In the genomic region with DNA sequence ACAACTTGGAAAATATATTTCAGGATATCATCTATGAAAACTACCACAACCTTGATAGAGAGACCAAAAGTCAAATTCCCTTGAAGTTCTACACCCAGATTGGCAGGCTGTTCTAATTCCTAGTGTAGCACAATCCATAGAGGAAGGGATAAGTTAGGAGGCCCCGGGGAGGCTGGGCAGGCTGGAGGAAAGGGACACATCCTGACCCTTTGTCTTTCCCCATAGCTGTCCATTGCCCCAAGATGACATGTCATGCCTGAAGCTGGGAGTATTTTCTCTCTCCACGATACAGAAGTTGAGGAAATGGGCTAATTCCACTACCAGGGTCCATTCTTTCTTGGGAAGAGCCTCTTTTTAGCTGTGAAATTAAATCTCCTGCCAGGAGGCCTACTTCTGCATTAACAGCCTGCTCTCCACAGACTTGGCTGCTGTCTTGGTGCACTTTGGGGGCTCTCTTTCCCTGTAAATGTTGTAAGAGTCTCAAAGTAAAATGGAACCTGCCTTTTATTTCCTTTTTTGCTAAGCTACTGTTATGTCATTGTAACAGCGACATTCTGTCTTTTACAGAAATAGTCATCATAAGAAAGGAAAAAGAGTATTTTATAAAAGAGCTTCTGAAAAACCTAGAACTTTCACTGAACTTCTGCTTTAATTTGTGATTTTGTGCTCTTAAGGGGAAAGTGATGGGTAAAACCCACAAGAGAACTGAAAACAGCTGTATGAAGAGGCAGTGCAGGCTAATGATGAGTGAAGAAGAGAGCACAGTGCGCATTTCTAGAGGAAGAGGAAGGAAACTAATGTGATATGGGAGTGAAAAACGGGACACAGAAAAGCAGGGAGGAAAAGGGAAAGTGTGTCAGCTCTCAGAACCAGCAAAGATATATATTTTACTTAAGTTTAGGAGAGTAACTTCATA, we compare ENCODE assay signal across 10 cellular contexts. TPM values are rescaled to one million over a fixed set of nuclear protein-coding genes. Genes with fewer than 3 reads are reported as not detected.
DNase-seq lines count a peak whose midpoint lies in the region; ATAC-seq and TF ChIP-seq lines count a peak whose summit lies in the region.
"Not testable (repeated sequence)": the region's sequence is repeated elsewhere in the genome, so short reads cannot be mapped to it uniquely, and the experiment has no call there.
"Had no signal": no experiment of that assay in that cellular context is flagged by ENCODE, and none has a peak within 500 bp of the region (broad histone marks: within the 10 kb centered on the region; RNA-seq: fewer than 3 reads in every experiment).

No MANE protein-coding gene starts in this region.

- not testable (repeated sequence) for H4K8ac ChIP-seq in mesenchymal stem cell (ENCODE audit: low read length)

- H3K27ac Mint-ChIP-seq in T-helper 17 cell = not testable (repeated sequence)

- not testable (repeated sequence) for H3K79me1 ChIP-seq in mesenchymal stem cell (replicated peaks; ENCODE audit: low read length, poor library complexity, severe bottlenecking)

- H3K4ac ChIP-seq in mesenchymal stem cell (ENCODE audit: low read depth in 1 of 2, low read length in 2 of 2) = not testable (repeated sequence)

- H2BK12ac ChIP-seq in mesenchymal stem cell (ENCODE audit: low read length in 2 of 2) = not testable (repeated sequence)

- not testable (repeated sequence) for H2BK120ac ChIP-seq in mesenchymal stem cell (ENCODE audit: low read depth, low read length)

- WGBS in mesenchymal stem cell = 86% methylated on average over 1 of the region's 5 CpGs

- not testable (repeated sequence) for H2AFZ ChIP-seq in mesenchymal stem cell (ENCODE audit: low read depth, low read length)

- TF ChIP-seq CTCF in GM12872 (IDR thresholded peaks at IDR 0.05; ENCODE audit: insufficient read depth, low read depth, low read length) = peak; percentile 70

- H2BK15ac ChIP-seq in mesenchymal stem cell (ENCODE audit: low read depth, poor library complexity, severe bottlenecking) = not testable (repeated sequence)

- not testable (repeated sequence) for H3K4me3 Mint-ChIP-seq in T-helper 17 cell

- H3K9me3 ChIP-seq in T-helper 17 cell (ENCODE audit: control insufficient read depth, low read length, poor library complexity, severe bottlenecking); mesenchymal stem cell (ENCODE audit: control insufficient read depth, low read length): not testable (repeated sequence)

- not testable (repeated sequence) for H2BK5ac ChIP-seq in mesenchymal stem cell (ENCODE audit: low read depth, low read length, poor library complexity, severe bottlenecking)

- not testable (repeated sequence) for H3K4me3 ChIP-seq in mesenchymal stem cell (ENCODE audit: insufficient read depth in 1 of 2, low read depth in 1 of 2, low read length in 2 of 2)

- H3K23ac ChIP-seq in mesenchymal stem cell (ENCODE audit: low read length in 2 of 2) = not testable (repeated sequence)

- H4K91ac ChIP-seq in mesenchymal stem cell (ENCODE audit: low read length) = not testable (repeated sequence)

- H3K36me3 ChIP-seq in mesenchymal stem cell (ENCODE audit: control insufficient read depth in 1 of 2, insufficient read depth in 2 of 2, low read depth in 1 of 2, low read length in 2 of 2) = not testable (repeated sequence)

- H3K27me3 ChIP-seq in mesenchymal stem cell (ENCODE audit: control insufficient read depth in 1 of 2, insufficient read depth in 1 of 2, low read length in 2 of 2) = not testable (repeated sequence)

- H3K36me3 Mint-ChIP-seq in T-helper 17 cell (ENCODE audit: low read depth) = not testable (repeated sequence)

- H2AK5ac ChIP-seq in mesenchymal stem cell (ENCODE audit: low read length, severe bottlenecking) = not testable (repeated sequence)

- peaks cover 48% of the 10 kb centered on the region for H3K27me3 Mint-ChIP-seq in T-helper 17 cell

- H3K27ac ChIP-seq in mesenchymal stem cell (ENCODE audit: low read length, poor library complexity, severe bottlenecking) = not testable (repeated sequence)

- peak; percentile 74 for ATAC-seq in GM21367 (IDR thresholded peaks at IDR 0.05; ENCODE audit: unreplicated experiment)
- peak; percentile 81 for ATAC-seq in HG02938 (IDR thresholded peaks at IDR 0.05; ENCODE audit: unreplicated experiment)
- ATAC-seq in T-helper 17 cell = peak; percentile 42

- H3K4me1 Mint-ChIP-seq in T-helper 17 cell = not testable (repeated sequence)

- H3K9ac ChIP-seq in mesenchymal stem cell (ENCODE audit: low read length) = peak overlapping the region; percentile 11

- not testable (repeated sequence) for H3K4me1 ChIP-seq in mesenchymal stem cell (ENCODE audit: control insufficient read depth, insufficient read depth, low read depth, low read length)

- not testable (repeated sequence) for H3K4me2 ChIP-seq in mesenchymal stem cell (ENCODE audit: low read length, poor library complexity, severe bottlenecking)

- DNase-seq in M059J (ENCODE audit: low read depth) = peak; percentile 9
- not testable (repeated sequence) for DNase-seq in T-helper 17 cell
- peak; percentile 19 for DNase-seq in dermis blood vessel endothelial cell
- peak; percentile 2 for DNase-seq in mesenchymal stem cell

- not testable (repeated sequence) for H3K14ac ChIP-seq in mesenchymal stem cell (ENCODE audit: low read length in 2 of 2)

- not testable (repeated sequence) for H3K18ac ChIP-seq in mesenchymal stem cell (ENCODE audit: low read depth in 1 of 2, low read length in 2 of 2)

RNA-seq across cellular contexts. Expression of a gene that starts 3.4 kb away (rescaled TPM):
- total RNA-seq in M059J (2014; rRNA removed; shearing (Covaris generic)) = not detected in 2 replicates
- total RNA-seq in T-helper 17 cell (not detected), dermis blood vessel endothelial cell (not detected in 2 replicates)
- not detected for polyA plus RNA-seq in mesenchymal stem cell (2013, experiment 1 of 2)
- polyA plus RNA-seq in mesenchymal stem cell (2013, experiment 2 of 2) = not detected
- total RNA-seq: esophagus mucosa, lower leg skin, Right ventricle myocardium superior had no signal

RNA-seq across cellular contexts. Expression of a gene that starts 6.7 kb away (rescaled TPM):
- total RNA-seq in M059J (2014; rRNA removed; shearing (Covaris generic)) = not detected in 2 replicates
- total RNA-seq in T-helper 17 cell (not detected), dermis blood vessel endothelial cell (not detected in 2 replicates)
- not detected for polyA plus RNA-seq in mesenchymal stem cell (2013, experiment 1 of 2)
- polyA plus RNA-seq in mesenchymal stem cell (2013, experiment 2 of 2) = not detected
- total RNA-seq: esophagus mucosa, lower leg skin, Right ventricle myocardium superior had no signal

RNA-seq across cellular contexts. Expression of a gene that starts 11.7 kb away (rescaled TPM):
- not detected in 2 replicates for total RNA-seq in M059J (2014; rRNA removed; shearing (Covaris generic))
- not detected for total RNA-seq in T-helper 17 cell
- not detected in 2 replicates for total RNA-seq in dermis blood vessel endothelial cell
- polyA plus RNA-seq in mesenchymal stem cell (2013, experiment 1 of 2) = not detected
- polyA plus RNA-seq in mesenchymal stem cell (2013, experiment 2 of 2) = not detected
- total RNA-seq: esophagus mucosa, lower leg skin, Right ventricle myocardium superior had no signal

RNA-seq across cellular contexts. Expression of a gene that starts 14.4 kb away (rescaled TPM):
- total RNA-seq in M059J (2014; rRNA removed; shearing (Covaris generic)) = not detected in 2 replicates
- total RNA-seq in T-helper 17 cell = not detected
- not detected in 2 replicates for total RNA-seq in dermis blood vessel endothelial cell
- not detected for polyA plus RNA-seq in mesenchymal stem cell (2013, experiment 1 of 2)
- not detected for polyA plus RNA-seq in mesenchymal stem cell (2013, experiment 2 of 2)
- total RNA-seq: esophagus mucosa, lower leg skin, Right ventricle myocardium superior had no signal

RNA-seq across cellular contexts. Expression of a gene that starts 26.1 kb away (rescaled TPM):
- total RNA-seq in M059J (2014; rRNA removed; shearing (Covaris generic)) = not detected in 2 replicates
- total RNA-seq in T-helper 17 cell = not detected
- total RNA-seq in dermis blood vessel endothelial cell = not detected in 2 replicates
- not detected for polyA plus RNA-seq in mesenchymal stem cell (2013, experiment 1 of 2)
- not detected for polyA plus RNA-seq in mesenchymal stem cell (2013, experiment 2 of 2)
- total RNA-seq: esophagus mucosa, lower leg skin, Right ventricle myocardium superior had no signal
